Comparison of ENCODE assay signal across 16 cellular contexts in the genomic region with DNA sequence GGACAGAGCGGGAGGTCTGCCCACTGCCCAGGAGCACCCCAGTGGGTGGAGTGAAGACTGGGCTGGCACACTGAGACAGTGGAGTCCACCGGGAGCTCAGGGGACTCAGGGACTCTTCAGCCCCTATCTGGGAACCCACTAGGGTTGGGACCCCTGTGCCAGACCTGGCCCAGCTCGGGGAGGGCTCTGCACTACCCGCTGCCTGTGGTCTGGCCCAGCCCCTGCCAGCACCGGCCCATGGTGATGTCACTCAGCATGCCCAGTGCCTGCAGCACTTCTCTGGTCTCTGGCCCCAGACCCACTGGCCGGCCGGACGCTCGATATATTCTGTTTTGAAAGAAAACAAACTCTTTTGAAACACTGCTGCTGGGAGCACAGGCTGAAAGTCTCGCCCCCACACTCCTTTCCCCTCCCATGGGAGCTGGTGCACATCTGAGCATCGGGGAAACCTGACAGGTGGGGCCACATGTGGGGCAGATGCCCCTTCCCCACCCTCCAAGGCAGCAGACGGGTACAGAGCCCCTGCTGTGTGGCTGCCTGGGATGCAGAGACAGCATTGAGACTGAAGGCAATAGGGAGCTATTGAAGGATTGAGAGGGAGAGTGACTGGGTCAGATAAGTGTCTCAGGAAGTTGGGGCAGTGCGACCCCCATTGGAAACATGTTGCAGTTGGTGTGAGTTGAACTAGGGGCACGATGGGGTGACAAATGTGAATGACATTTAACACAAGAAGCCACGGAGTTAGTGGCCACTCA.
DNase-seq lines count a peak whose midpoint lies in the region; ATAC-seq, FAIRE-seq and TF ChIP-seq lines count a peak whose summit lies in the region.
"Had no signal": no experiment of that assay in that cellular context is flagged by ENCODE, and none has a peak within 500 bp of the region (broad histone marks: within the 10 kb centered on the region; RNA-seq: fewer than 3 reads in every experiment).

No MANE protein-coding gene starts in this region.

- peak; percentile 63 for DNase-seq in cardiac septum (ENCODE audit: low spot score)
- DNase-seq in left cardiac atrium: no peak
- DNase-seq in astrocyte of the spinal cord (ENCODE audit: low read depth, low spot score): peak; percentile 32
- no peak for DNase-seq in HepG2 (ENCODE audit: low spot score)
- peak; percentile 15 for DNase-seq in stomach
- DNase-seq in NCI-H1417 treated with DMSO at 0.1 percent for 48 hours (lab: John Stamatoyannopoulos, UW): no peak
- no peak for DNase-seq in NCI-H187 (lab: John Stamatoyannopoulos, UW)
- DNase-seq: activated naive CD4-positive, alpha-beta T cell treated with anti-CD3 and anti-CD28 coated beads, Interleukin-2, amount 50 U/mL, for 16 hours; central memory CD4-positive, alpha-beta T cell; COR-L47; GOT3; MG63; occipital lobe; small intestine had no signal

- no peak overlapping the region for H2AFZ ChIP-seq in HepG2 (ENCODE audit: low read length)

- WGBS in HepG2 (ENCODE audit: low lambda C conversion rate): 13% methylated on average over 10 of the region's 15 CpGs
- 64 to 87% (median 85%) methylated on average over 10 to 15 of the region's 15 CpGs for WGBS in stomach, 5 donors

- CTCF ChIA-PET in HepG2 (lab: Yijun Ruan, JAX; ENCODE audit: low intra/inter-chr PET ratio, low total read pairs): no interaction called here

- TF ChIP-seq CTCF in astrocyte of the spinal cord (IDR thresholded peaks at IDR 0.05; ENCODE audit: low read depth, low read length) (no peak), HepG2 (CRISPR knock-in tag; IDR thresholded peaks at IDR 0.05) (no peak), stomach (IDR thresholded peaks at IDR 0.05) (no peak)

- FAIRE-seq in HepG2 (lab: Jason Lieb, UNC): no peak
- FAIRE-seq: small intestine had no signal

- no peak overlapping the region for H3K9ac ChIP-seq in HepG2 (ENCODE audit: insufficient read depth, low read depth, low read length)

- H3K4me2 ChIP-seq in HepG2 (ENCODE audit: low read depth, low read length): no peak overlapping the region; the same call in 1 of the 2 replicates

- ATAC-seq in left cardiac atrium (no peak), HepG2 (peak; percentile 77), HG02885 (IDR thresholded peaks at IDR 0.05; ENCODE audit: poor library complexity, unreplicated experiment) (no peak)

- intact Hi-C loops in cardiac septum (cut with DNase I): no loop called here
- intact Hi-C loops in left cardiac atrium (cut with DNase I): no loop called here
- intact Hi-C loops in HepG2 (cut with micrococcal nuclease; ENCODE audit: unreplicated experiment): no loop called here
- intact Hi-C loops in stomach (cut with DNase I; ENCODE audit: low total_unique reads): no loop called here

- TF ChIP-seq RAD21 in HepG2 (CRISPR knock-in tag; IDR thresholded peaks at IDR 0.05): no peak

- POLR2A ChIA-PET in HepG2 (lab: Yijun Ruan, JAX): no interaction called here

- H3K4me3 ChIP-seq in astrocyte of the spinal cord (ENCODE audit: low read depth, low read length): no peak overlapping the region
- no peak overlapping the region for H3K4me3 ChIP-seq in HepG2 (replicated peaks in 1 of 3; ENCODE audit: insufficient read depth in 1 of 3, low read depth in 2 of 3, low read length in 3 of 3)
- H3K4me3 ChIP-seq in stomach: no peak overlapping the region
- H3K4me3 ChIP-seq: MG63, Peyer's patch had no signal

- TF ChIP-seq POLR2A in HepG2 (IDR thresholded peaks at IDR 0.05; ENCODE audit: insufficient read depth in 1 of 2, low read depth in 2 of 2, low read length in 2 of 2) (no peak), stomach (IDR thresholded peaks at IDR 0.05) (no peak)

- H3K9me3 ChIP-seq in HepG2 (ENCODE audit: low read length) (peaks cover 7% of the 10 kb centered on the region; the same call in 1 of the 2 replicates), stomach (peaks cover 5 to 10% (median 9%) of the 10 kb centered on the region in 4 donors)

- no TSS peak for BruUV-seq in HepG2 (replicated peaks; lab: Mats Ljungman, UMichigan)

- H3K4me1 ChIP-seq in HepG2 (ENCODE audit: insufficient read depth, low read length) (peaks cover 37% of the 10 kb centered on the region), stomach (no peaks in the 10 kb centered on the region)
- H3K4me1 ChIP-seq: Peyer's patch had no signal

- no peaks in the 10 kb centered on the region for H3K79me2 ChIP-seq in HepG2 (ENCODE audit: insufficient read depth, low read length)

- H3K27me3 ChIP-seq in HepG2 (ENCODE audit: control insufficient read depth in 1 of 2, insufficient read depth in 2 of 2, low read length in 2 of 2): peaks cover 0 to 9% of the 10 kb centered on the region in 2 experiments; a peak in 1 of 5 replicates
- H3K27me3 ChIP-seq in stomach: peaks cover 0 to 43% (median 0%) of the 10 kb centered on the region in 3 donors
- H3K27me3 ChIP-seq: MG63, Peyer's patch had no signal

- no peaks in the 10 kb centered on the region for H4K20me1 ChIP-seq in HepG2 (ENCODE audit: insufficient read depth, low read length)

- in situ Hi-C loops in astrocyte of the spinal cord (cut with HindIII; ENCODE audit: low sequenced_read_pairs): no loop called here
- in situ Hi-C loops in HepG2 (cut with HindIII; ENCODE audit: extremely low pct_ligation_motif_present, low pct_unique_long_range_greater_than_20kb): no loop called here

- H3K36me3 ChIP-seq in HepG2 (replicated peaks in 1 of 2; ENCODE audit: control insufficient read depth in 1 of 2, insufficient read depth in 2 of 2, low read length in 2 of 2) (no peaks in the 10 kb centered on the region), stomach (no peaks in the 10 kb centered on the region)
- H3K36me3 ChIP-seq: Peyer's patch had no signal

- no peak overlapping the region for H3K27ac ChIP-seq in HepG2 (ENCODE audit: extremely low read length, insufficient read depth, low read length)
- no peak overlapping the region for H3K27ac ChIP-seq in stomach
- H3K27ac ChIP-seq: Peyer's patch had no signal

- TF ChIP-seq EP300 in HepG2 (IDR thresholded peaks at IDR 0.05; ENCODE audit: low read depth in 2 of 2, low read length in 2 of 2) (no peak), HepG2 (CRISPR knock-in tag; IDR thresholded peaks at IDR 0.05; ENCODE audit: borderline replicate concordance) (no peak), stomach (IDR thresholded peaks at IDR 0.05) (no peak)

TF ChIP-seq in HepG2, 621 proteins besides CTCF, POLR2A, EP300 and RAD21:
- TF ChIP-seq ZNF292 (CRISPR knock-in tag; IDR thresholded peaks at IDR 0.05; ENCODE audit: borderline replicate concordance, low read depth) (0 out of 2 replicates have a peak, but pooled peaks have one; percentile 27), GATAD2A (CRISPR knock-in tag; IDR thresholded peaks at IDR 0.05) (0 out of 2 replicates have a peak, but pooled peaks have one; percentile 16), KDM1A (CRISPR knock-in tag; IDR thresholded peaks at IDR 0.05) (0 out of 2 replicates have a peak, but pooled peaks have one; percentile 36), ZNF670 (CRISPR knock-in tag; IDR thresholded peaks at IDR 0.05; ENCODE audit: borderline replicate concordance) (0 out of 2 replicates have a peak, but pooled peaks have one; percentile 38), LCORL (IDR thresholded peaks at IDR 0.05) (no peak), LCORL (CRISPR knock-in tag; IDR thresholded peaks at IDR 0.05) (0 out of 2 replicates have a peak, but pooled peaks have one; percentile 40), JUND (CRISPR knock-in tag; IDR thresholded peaks at IDR 0.05) (no peak), ZFP36 (IDR thresholded peaks at IDR 0.05; ENCODE audit: borderline replicate concordance, low read depth, low read length, partially characterized antibody) (peak; percentile 45), HDAC2 (CRISPR knock-in tag; IDR thresholded peaks at IDR 0.05) (0 out of 2 replicates have a peak, but pooled peaks have one; percentile 15), ZNF24 (IDR thresholded peaks at IDR 0.05) (no peak), ZMYM3 (CRISPR knock-in tag; IDR thresholded peaks at IDR 0.05) (peak; percentile 97), SNRNP70 (IDR thresholded peaks at IDR 0.05; ENCODE audit: low read depth, low read length) (no peak), ZNF446 (CRISPR knock-in tag; IDR thresholded peaks at IDR 0.05) (no peak), HDAC1 (CRISPR knock-in tag; IDR thresholded peaks at IDR 0.05) (peak; percentile 40; the same call in 1 of the 2 replicates), SALL1 (CRISPR knock-in tag; IDR thresholded peaks at IDR 0.05) (0 out of 2 replicates have a peak, but pooled peaks have one; percentile 5)
- TF ChIP-seq, protein P1, sequence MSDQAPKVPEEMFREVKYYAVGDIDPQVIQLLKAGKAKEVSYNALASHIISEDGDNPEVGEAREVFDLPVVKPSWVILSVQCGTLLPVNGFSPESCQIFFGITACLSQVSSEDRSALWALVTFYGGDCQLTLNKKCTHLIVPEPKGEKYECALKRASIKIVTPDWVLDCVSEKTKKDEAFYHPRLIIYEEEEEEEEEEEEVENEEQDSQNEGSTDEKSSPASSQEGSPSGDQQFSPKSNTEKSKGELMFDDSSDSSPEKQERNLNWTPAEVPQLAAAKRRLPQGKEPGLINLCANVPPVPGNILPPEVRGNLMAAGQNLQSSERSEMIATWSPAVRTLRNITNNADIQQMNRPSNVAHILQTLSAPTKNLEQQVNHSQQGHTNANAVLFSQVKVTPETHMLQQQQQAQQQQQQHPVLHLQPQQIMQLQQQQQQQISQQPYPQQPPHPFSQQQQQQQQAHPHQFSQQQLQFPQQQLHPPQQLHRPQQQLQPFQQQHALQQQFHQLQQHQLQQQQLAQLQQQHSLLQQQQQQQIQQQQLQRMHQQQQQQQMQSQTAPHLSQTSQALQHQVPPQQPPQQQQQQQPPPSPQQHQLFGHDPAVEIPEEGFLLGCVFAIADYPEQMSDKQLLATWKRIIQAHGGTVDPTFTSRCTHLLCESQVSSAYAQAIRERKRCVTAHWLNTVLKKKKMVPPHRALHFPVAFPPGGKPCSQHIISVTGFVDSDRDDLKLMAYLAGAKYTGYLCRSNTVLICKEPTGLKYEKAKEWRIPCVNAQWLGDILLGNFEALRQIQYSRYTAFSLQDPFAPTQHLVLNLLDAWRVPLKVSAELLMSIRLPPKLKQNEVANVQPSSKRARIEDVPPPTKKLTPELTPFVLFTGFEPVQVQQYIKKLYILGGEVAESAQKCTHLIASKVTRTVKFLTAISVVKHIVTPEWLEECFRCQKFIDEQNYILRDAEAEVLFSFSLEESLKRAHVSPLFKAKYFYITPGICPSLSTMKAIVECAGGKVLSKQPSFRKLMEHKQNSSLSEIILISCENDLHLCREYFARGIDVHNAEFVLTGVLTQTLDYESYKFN (CRISPR knock-in tag; conservative IDR thresholded peaks at IDR 0.05): peak; percentile 40; the same call in 1 of the 2 replicates

Comparison
In these comparisons a context has a peak if more than half of its experiments do, and no peak if none do; other contexts are left out.
1. DNase-seq: peak in cardiac septum (single experiment), astrocyte of the spinal cord (single experiment) and stomach (single experiment); none in left cardiac atrium (single experiment), HepG2 (single experiment), NCI-H1417 treated with DMSO at 0.1 percent for 48 hours (single experiment) and NCI-H187 (0 of 2).